In genomic region chr20:50346372-50347347, GRCh38 we compare ENCODE assay signal across 8 cellular contexts.
DNase-seq lines count a peak whose midpoint lies in the region; ATAC-seq and TF ChIP-seq lines count a peak whose summit lies in the region.

No MANE protein-coding gene starts in this region.

- DNase-seq in NCI-H1092 treated with DMSO at 0.1 percent for 48 hours (lab: John Stamatoyannopoulos, UW) (peak; percentile 82), cardiac septum (ENCODE audit: low spot score) (peak; percentile 94), sigmoid colon (peak; percentile 97), glutamatergic neuron (no peak), GM23338 (ENCODE audit: low spot score) (no peak)
- DNase-seq in activated CD8-positive, alpha-beta T cell treated with anti-CD3 and anti-CD28 coated beads, Interleukin-2, amount 10 ng/mL, durations not matched to agents 7 days and 5 days = no peak

- 35 to 53% methylated on average over 26 of the region's 26 CpGs for WGBS in sigmoid colon, 2 donors

- peaks cover 0 to 19% (median 0%) of the 10 kb centered on the region in 11 experiments; a peak in 4 of 22 replicates for H4K20me1 ChIP-seq in BLaER1 treated with 17β-estradiol and CSF1 and Interleukin-3, amounts not matched to agents 10 nM and 100 nM
- no peaks in the 10 kb centered on the region for H4K20me1 ChIP-seq in GM23338 (replicated peaks; ENCODE audit: insufficient read depth)

- TF ChIP-seq POLR2A in sigmoid colon (IDR thresholded peaks at IDR 0.05) = no peak

- peak overlapping the region; percentile 86 to 95 (median 91) for H3K27ac ChIP-seq in BLaER1 treated with 17β-estradiol and CSF1 and Interleukin-3, amounts not matched to agents 10 nM and 100 nM
- H3K27ac ChIP-seq in sigmoid colon (peak overlapping the region; percentile 51 to 83 (median 68)), GM23338 (ENCODE audit: low read depth) (no peak overlapping the region)

- no peaks in the 10 kb centered on the region for H3K9me2 ChIP-seq in GM23338 (ENCODE audit: insufficient read depth)

- no peak for ATAC-seq in activated CD8-positive, alpha-beta T cell treated with anti-CD3 and anti-CD28 coated beads, Interleukin-2, amount 10 ng/mL, durations not matched to agents 7 days and 5 days
- ATAC-seq in GM21737 (IDR thresholded peaks at IDR 0.05; ENCODE audit: unreplicated experiment) (no peak), GM23338 (no peak)

- peaks cover 2% of the 10 kb centered on the region for H3K36me3 Mint-ChIP-seq in activated CD8-positive, alpha-beta T cell treated with anti-CD3 and anti-CD28 coated beads, Interleukin-2, amount 10 ng/mL, durations not matched to agents 7 days and 5 days (ENCODE audit: low read depth)
- no peaks in the 10 kb centered on the region for H3K36me3 Mint-ChIP-seq in glutamatergic neuron (ENCODE audit: unreplicated experiment)
- H3K36me3 Mint-ChIP-seq in GM23338 (ENCODE audit: low read depth) = no peaks in the 10 kb centered on the region

- H3F3A ChIP-seq in GM23338 (replicated peaks; ENCODE audit: low read depth) = no peaks in the 10 kb centered on the region

- H3K27me3 ChIP-seq in BLaER1 treated with 17β-estradiol and CSF1 and Interleukin-3, amounts not matched to agents 10 nM and 100 nM = peaks cover 26 to 51% (median 37%) of the 10 kb centered on the region in 11 experiments
- H3K27me3 ChIP-seq in sigmoid colon (no peaks in the 10 kb centered on the region), GM23338 (ENCODE audit: insufficient read depth) (no peaks in the 10 kb centered on the region)

- no peaks in the 10 kb centered on the region for H3K36me3 ChIP-seq in BLaER1 treated with 17β-estradiol and CSF1 and Interleukin-3, amounts not matched to agents 10 nM and 100 nM
- H3K36me3 ChIP-seq in sigmoid colon = no peaks in the 10 kb centered on the region
- H3K36me3 ChIP-seq in GM23338 (ENCODE audit: insufficient read depth) = no peaks in the 10 kb centered on the region

- peak overlapping the region; percentile 20 for H3K27ac Mint-ChIP-seq in activated CD8-positive, alpha-beta T cell treated with anti-CD3 and anti-CD28 coated beads, Interleukin-2, amount 10 ng/mL, durations not matched to agents 7 days and 5 days
- H3K27ac Mint-ChIP-seq in glutamatergic neuron (ENCODE audit: unreplicated experiment) (no peak overlapping the region), GM23338 (no peak overlapping the region)

- H3K4me1 Mint-ChIP-seq in activated CD8-positive, alpha-beta T cell treated with anti-CD3 and anti-CD28 coated beads, Interleukin-2, amount 10 ng/mL, durations not matched to agents 7 days and 5 days (ENCODE audit: low read depth) = peaks cover 72% of the 10 kb centered on the region
- H3K4me1 Mint-ChIP-seq in glutamatergic neuron (ENCODE audit: low read depth, unreplicated experiment) (peaks cover 4% of the 10 kb centered on the region), GM23338 (peaks cover 7% of the 10 kb centered on the region)

- no peak for TF ChIP-seq CTCF in sigmoid colon (IDR thresholded peaks at IDR 0.05)
- TF ChIP-seq CTCF in glutamatergic neuron (IDR thresholded peaks at IDR 0.05; ENCODE audit: partially characterized antibody, unreplicated experiment) = no peak
- no peak for TF ChIP-seq CTCF in GM23338 (conservative IDR thresholded peaks at IDR 0.05; ENCODE audit: low read depth in 2 of 2)

- H3K79me2 ChIP-seq in GM23338 (replicated peaks; ENCODE audit: insufficient read depth) = no peaks in the 10 kb centered on the region

- H3K9ac ChIP-seq in BLaER1 treated with 17β-estradiol and CSF1 and Interleukin-3, amounts not matched to agents 10 nM and 100 nM = peak overlapping the region; percentile 70 to 82 (median 79); a peak in 21 of 22 replicates

- CTCF ChIA-PET in activated CD8-positive, alpha-beta T cell treated with anti-CD3 and anti-CD28 coated beads, Interleukin-2, amount 10 ng/mL, durations not matched to agents 7 days and 5 days (lab: Charles Lee) = interaction anchor here (1.0 to 1.5 kb wide), 5 partner anchors 8 to 156 kb away, joined by 3 to 5 read pairs (median 4); no protein-coding TSS in a partner anchor

- intact Hi-C loops in cardiac septum (cut with DNase I) = loop anchor here (5.0 kb wide), 1 partner anchor 36 kb away; no protein-coding TSS in a partner anchor
- intact Hi-C loops in sigmoid colon (cut with DNase I) = no loop called here

- POLR2A ChIA-PET in activated CD8-positive, alpha-beta T cell treated with anti-CD3 and anti-CD28 coated beads, Interleukin-2, amount 10 ng/mL, durations not matched to agents 7 days and 5 days (lab: Charles Lee) = interaction anchor here (1.7 kb wide), 1 partner anchor 8 kb away, joined by 7 read pairs; no protein-coding TSS in a partner anchor

- H2AFZ ChIP-seq in GM23338 = no peak overlapping the region

- H3K4me1 ChIP-seq in BLaER1 treated with 17β-estradiol and CSF1 and Interleukin-3, amounts not matched to agents 10 nM and 100 nM = peaks cover 98 to 100% (median 100%) of the 10 kb centered on the region in 10 experiments
- H3K4me1 ChIP-seq in sigmoid colon = peaks cover 0 to 18% (median 16%) of the 10 kb centered on the region in 4 donors
- no peaks in the 10 kb centered on the region for H3K4me1 ChIP-seq in GM23338 (ENCODE audit: insufficient read depth)

- H3K9me3 ChIP-seq in BLaER1 treated with 17β-estradiol and CSF1 and Interleukin-3, amounts not matched to agents 10 nM and 100 nM (replicated peaks in 1 of 11) = no peaks in the 10 kb centered on the region
- no peaks in the 10 kb centered on the region for H3K9me3 ChIP-seq in sigmoid colon

- peak overlapping the region; percentile 85 to 99 (median 95) for H3K4me2 ChIP-seq in BLaER1 treated with 17β-estradiol and CSF1 and Interleukin-3, amounts not matched to agents 10 nM and 100 nM
- no peak overlapping the region for H3K4me2 ChIP-seq in GM23338

- H3K4me3 ChIP-seq in BLaER1 treated with 17β-estradiol and CSF1 and Interleukin-3, amounts not matched to agents 10 nM and 100 nM = peak overlapping the region in 8 of 10 experiments; percentile 22 to 61 (median 47); a peak in 17 of 20 replicates
- H3K4me3 ChIP-seq in sigmoid colon = peak overlapping the region in 3 of 4 donors; percentile 5 to 24 (median 17)
- H3K4me3 ChIP-seq in GM23338 = no peak overlapping the region

- TF ChIP-seq EP300 in sigmoid colon (IDR thresholded peaks at IDR 0.05) = peak in 1 of 4 donors; percentile 3

- H3K4me3 Mint-ChIP-seq in activated CD8-positive, alpha-beta T cell treated with anti-CD3 and anti-CD28 coated beads, Interleukin-2, amount 10 ng/mL, durations not matched to agents 7 days and 5 days = no peak overlapping the region
- H3K4me3 Mint-ChIP-seq in glutamatergic neuron (ENCODE audit: unreplicated experiment) = no peak overlapping the region
- H3K4me3 Mint-ChIP-seq in GM23338 = no peak overlapping the region

- H3K9me3 Mint-ChIP-seq in activated CD8-positive, alpha-beta T cell treated with anti-CD3 and anti-CD28 coated beads, Interleukin-2, amount 10 ng/mL, durations not matched to agents 7 days and 5 days (ENCODE audit: insufficient read depth) = no peaks in the 10 kb centered on the region
- peaks cover 1% of the 10 kb centered on the region for H3K9me3 Mint-ChIP-seq in glutamatergic neuron (ENCODE audit: unreplicated experiment)
- no peaks in the 10 kb centered on the region for H3K9me3 Mint-ChIP-seq in GM23338

- peaks cover 2% of the 10 kb centered on the region for H3K27me3 Mint-ChIP-seq in activated CD8-positive, alpha-beta T cell treated with anti-CD3 and anti-CD28 coated beads, Interleukin-2, amount 10 ng/mL, durations not matched to agents 7 days and 5 days (ENCODE audit: low read depth)
- H3K27me3 Mint-ChIP-seq in glutamatergic neuron (ENCODE audit: unreplicated experiment) = peaks cover 4% of the 10 kb centered on the region
- H3K27me3 Mint-ChIP-seq in GM23338 (ENCODE audit: insufficient read depth, low read depth, poor library complexity) = peaks cover 7% of the 10 kb centered on the region

TF ChIP-seq in GM23338, 12 proteins besides CTCF, POLR2A, EP300 and RAD21 (continues in another document):
- TF ChIP-seq ZNF331 (CRISPR knock-in tag; IDR thresholded peaks at IDR 0.05; ENCODE audit: low read depth) (no peak), ZNF114 (CRISPR knock-in tag; IDR thresholded peaks at IDR 0.05) (no peak), CREB1 (CRISPR knock-in tag; IDR thresholded peaks at IDR 0.05; ENCODE audit: low read depth) (no peak), EZH2 (IDR thresholded peaks at IDR 0.05; ENCODE audit: low read depth, unreplicated experiment) (no peak), POLR2AphosphoS5 (IDR thresholded peaks at IDR 0.05; ENCODE audit: low read depth) (no peak), STAT1 (IDR thresholded peaks at IDR 0.05; ENCODE audit: unreplicated experiment) (no peak)
- TF ChIP-seq, protein P1, sequence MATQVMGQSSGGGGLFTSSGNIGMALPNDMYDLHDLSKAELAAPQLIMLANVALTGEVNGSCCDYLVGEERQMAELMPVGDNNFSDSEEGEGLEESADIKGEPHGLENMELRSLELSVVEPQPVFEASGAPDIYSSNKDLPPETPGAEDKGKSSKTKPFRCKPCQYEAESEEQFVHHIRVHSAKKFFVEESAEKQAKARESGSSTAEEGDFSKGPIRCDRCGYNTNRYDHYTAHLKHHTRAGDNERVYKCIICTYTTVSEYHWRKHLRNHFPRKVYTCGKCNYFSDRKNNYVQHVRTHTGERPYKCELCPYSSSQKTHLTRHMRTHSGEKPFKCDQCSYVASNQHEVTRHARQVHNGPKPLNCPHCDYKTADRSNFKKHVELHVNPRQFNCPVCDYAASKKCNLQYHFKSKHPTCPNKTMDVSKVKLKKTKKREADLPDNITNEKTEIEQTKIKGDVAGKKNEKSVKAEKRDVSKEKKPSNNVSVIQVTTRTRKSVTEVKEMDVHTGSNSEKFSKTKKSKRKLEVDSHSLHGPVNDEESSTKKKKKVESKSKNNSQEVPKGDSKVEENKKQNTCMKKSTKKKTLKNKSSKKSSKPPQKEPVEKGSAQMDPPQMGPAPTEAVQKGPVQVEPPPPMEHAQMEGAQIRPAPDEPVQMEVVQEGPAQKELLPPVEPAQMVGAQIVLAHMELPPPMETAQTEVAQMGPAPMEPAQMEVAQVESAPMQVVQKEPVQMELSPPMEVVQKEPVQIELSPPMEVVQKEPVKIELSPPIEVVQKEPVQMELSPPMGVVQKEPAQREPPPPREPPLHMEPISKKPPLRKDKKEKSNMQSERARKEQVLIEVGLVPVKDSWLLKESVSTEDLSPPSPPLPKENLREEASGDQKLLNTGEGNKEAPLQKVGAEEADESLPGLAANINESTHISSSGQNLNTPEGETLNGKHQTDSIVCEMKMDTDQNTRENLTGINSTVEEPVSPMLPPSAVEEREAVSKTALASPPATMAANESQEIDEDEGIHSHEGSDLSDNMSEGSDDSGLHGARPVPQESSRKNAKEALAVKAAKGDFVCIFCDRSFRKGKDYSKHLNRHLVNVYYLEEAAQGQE (IDR thresholded peaks at IDR 0.05; ENCODE audit: unreplicated experiment) = no peak

Comparison
In these comparisons a context has a peak if more than half of its experiments do, and no peak if none do; other contexts are left out.
1. DNase-seq: peak in NCI-H1092 treated with DMSO at 0.1 percent for 48 hours (single experiment), cardiac septum (single experiment) and sigmoid colon (single experiment); none in activated CD8-positive, alpha-beta T cell treated with anti-CD3 and anti-CD28 coated beads, Interleukin-2, amount 10 ng/mL, durations not matched to agents 7 days and 5 days (single experiment), glutamatergic neuron (single experiment) and GM23338 (single experiment).